Comparison of ENCODE assay signal across 30 cellular contexts in the genomic region with DNA sequence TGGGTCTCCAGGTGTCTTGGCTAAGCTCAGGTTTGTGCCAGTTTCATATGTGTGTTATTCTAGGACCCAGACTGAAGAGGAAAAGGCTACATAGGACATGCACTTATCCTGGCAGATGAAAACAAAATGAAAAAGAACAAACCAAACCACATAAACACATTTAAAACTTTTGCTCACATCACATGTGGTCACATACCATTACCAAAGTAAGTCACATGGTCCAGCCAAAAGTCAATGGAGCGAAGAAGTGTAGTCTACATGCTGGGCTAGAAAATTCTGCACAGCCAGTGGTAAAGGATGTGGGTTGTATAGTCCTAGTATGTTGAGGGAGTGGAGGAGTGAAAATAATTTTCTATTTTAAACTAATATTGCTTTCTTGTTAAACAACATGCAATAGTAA.
"Had no signal": no experiment of that assay in that cellular context is flagged by ENCODE, and none has a peak within 500 bp of the region (broad histone marks: within the 10 kb centered on the region; RNA-seq: fewer than 3 reads in every experiment).

No MANE protein-coding gene starts in this region.

- H3K27me3 ChIP-seq: neutrophil, ovary, stomach, thyroid gland, tibial nerve, upper lobe of left lung, vagina had no signal

- ATAC-seq: naive thymus-derived CD8-positive, alpha-beta T cell; natural killer cell treated with Interleukin-12 subunit alpha and Interleukin-12 subunit beta and Interleukin-15 and Interleukin-18, amount 100 ng/mL, for 72 hours; psoas muscle; sciatic nerve; stimulated activated memory B cell treated with anti-CD40 and anti-IgM and Interleukin-4, amounts not matched to agents 10 μg/mL and 1 μg/mL and 100 μg/mL, for 72 hours had no signal

- H2AFZ ChIP-seq: parathyroid adenoma had no signal

- H3K27me3 Mint-ChIP-seq: naive thymus-derived CD8-positive, alpha-beta T cell; natural killer cell treated with Interleukin-12 subunit alpha and Interleukin-12 subunit beta and Interleukin-15 and Interleukin-18, amount 100 ng/mL, for 72 hours; progenitor cell of endocrine pancreas; stimulated activated memory B cell treated with anti-CD40 and anti-IgM and Interleukin-4, amounts not matched to agents 10 μg/mL and 1 μg/mL and 100 μg/mL, for 72 hours; stimulated activated naive CD8-positive, alpha-beta T cell treated with anti-CD3 and anti-CD28 coated beads, Interleukin-15, Interleukin-2, amounts not matched to agents 100 ng/mL and 50 ng/mL, for 24 hours had no signal

- H3K4me3 Mint-ChIP-seq: naive B cell; naive thymus-derived CD8-positive, alpha-beta T cell; natural killer cell treated with Interleukin-12 subunit alpha and Interleukin-12 subunit beta and Interleukin-15 and Interleukin-18, amount 100 ng/mL, for 72 hours; nephron progenitor cell; neural crest cell; stimulated activated memory B cell treated with anti-CD40 and anti-IgM and Interleukin-4, amounts not matched to agents 10 μg/mL and 1 μg/mL and 100 μg/mL, for 72 hours; stimulated activated naive CD8-positive, alpha-beta T cell treated with anti-CD3 and anti-CD28 coated beads, Interleukin-15, Interleukin-2, amounts not matched to agents 100 ng/mL and 50 ng/mL, for 24 hours had no signal

- FAIRE-seq: urothelium cell line had no signal

- H3K79me2 ChIP-seq: parathyroid adenoma had no signal

- H3K27ac ChIP-seq: neutrophil, ovary, parathyroid adenoma, psoas muscle, skin epidermis, stomach, thoracic aorta, thyroid gland, tibial nerve, upper lobe of left lung, vagina had no signal

- H3K9me3 ChIP-seq: neutrophil, ovary, psoas muscle, thoracic aorta, thyroid gland, tibial nerve, upper lobe of left lung, vagina had no signal

- H3K4me3 ChIP-seq: ovary, psoas muscle, skin epidermis, stomach, thoracic aorta, thyroid gland, tibial nerve, upper lobe of left lung, vagina had no signal

- H3K4me1 Mint-ChIP-seq: naive B cell; naive thymus-derived CD8-positive, alpha-beta T cell; nephron progenitor cell; stimulated activated memory B cell treated with anti-CD40 and anti-IgM and Interleukin-4, amounts not matched to agents 10 μg/mL and 1 μg/mL and 100 μg/mL, for 72 hours had no signal

- H3K9ac ChIP-seq: parathyroid adenoma had no signal

- DNase-seq: naive B cell; naive thymus-derived CD8-positive, alpha-beta T cell; nephron progenitor cell; nucleus accumbens; ovary; posterior cingulate gyrus; psoas muscle; right cardiac atrium; stimulated activated CD4-positive, alpha-beta T cell treated with anti-CD3 and anti-CD28 coated beads, Interleukin-15, amount 100 ng/mL, for 24 hours; stimulated activated CD4-positive, alpha-beta T cell treated with anti-CD3 and anti-CD28 coated beads, Interleukin-4, amount 100 ng/mL, for 1 hour; stimulated activated CD4-positive, alpha-beta T cell treated with anti-CD3 and anti-CD28 coated beads, Interleukin-4, amount 100 ng/mL, for 4 hours; stimulated activated CD8-positive, alpha-beta memory T cell treated with anti-CD3 and anti-CD28 coated beads, Interleukin-4, amount 100 ng/mL, for 48 hours; stimulated activated naive CD4-positive, alpha-beta T cell treated with Interleukin-2 at 50 U/mL for 16 hours; stomach; thyroid gland; trophoblast cell; upper lobe of left lung had no signal

- H3K36me3 ChIP-seq: neutrophil, ovary, stomach, thoracic aorta, thyroid gland, tibial nerve, upper lobe of left lung, vagina had no signal

- H3K27ac Mint-ChIP-seq: naive B cell; naive thymus-derived CD8-positive, alpha-beta T cell; natural killer cell treated with Interleukin-12 subunit alpha and Interleukin-12 subunit beta and Interleukin-15 and Interleukin-18, amount 100 ng/mL, for 72 hours; nephron progenitor cell; progenitor cell of endocrine pancreas; stimulated activated memory B cell treated with anti-CD40 and anti-IgM and Interleukin-4, amounts not matched to agents 10 μg/mL and 1 μg/mL and 100 μg/mL, for 72 hours; stimulated activated naive CD8-positive, alpha-beta T cell treated with anti-CD3 and anti-CD28 coated beads, Interleukin-15, Interleukin-2, amounts not matched to agents 100 ng/mL and 50 ng/mL, for 24 hours had no signal

- H3K4me1 ChIP-seq: parathyroid adenoma, psoas muscle, stomach, thyroid gland, tibial nerve, upper lobe of left lung, vagina had no signal

- H3K36me3 Mint-ChIP-seq: naive B cell; naive thymus-derived CD8-positive, alpha-beta T cell; stimulated activated memory B cell treated with anti-CD40 and anti-IgM and Interleukin-4, amounts not matched to agents 10 μg/mL and 1 μg/mL and 100 μg/mL, for 72 hours had no signal
